In the genomic region with DNA sequence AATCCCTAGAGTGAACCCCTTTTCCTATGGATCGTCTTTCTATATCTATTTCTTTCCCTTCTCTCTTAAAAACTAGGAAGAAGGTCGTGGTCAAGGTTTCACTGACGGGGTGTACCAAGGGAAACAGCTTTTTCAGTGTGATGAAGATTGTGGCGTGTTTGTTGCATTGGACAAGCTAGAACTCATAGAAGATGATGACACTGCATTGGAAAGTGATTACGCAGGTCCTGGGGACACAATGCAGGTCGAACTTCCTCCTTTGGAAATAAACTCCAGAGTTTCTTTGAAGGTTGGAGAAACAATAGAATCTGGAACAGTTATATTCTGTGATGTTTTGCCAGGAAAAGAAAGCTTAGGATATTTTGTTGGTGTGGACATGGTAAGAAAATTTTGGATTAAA, we compare ENCODE assay signal across 21 cellular contexts. TPM values are rescaled to one million over a fixed set of nuclear protein-coding genes. Genes with fewer than 3 reads are reported as not detected.
A peak's percentile ranks its signal among the peaks of the same experiment; 100 is the strongest.
DNase-seq lines count a peak whose midpoint lies in the region; ATAC-seq and TF ChIP-seq lines count a peak whose summit lies in the region.
"Had no signal": no experiment of that assay in that cellular context is flagged by ENCODE, and none has a peak within 500 bp of the region (broad histone marks: within the 10 kb centered on the region; RNA-seq: fewer than 3 reads in every experiment).

No MANE protein-coding gene starts in this region.

- in situ Hi-C loops in mammary epithelial cell (cut with MboI; ENCODE audit: low sequenced_read_pairs in 2 of 2) = no loop called here

- no peak overlapping the region for H3K4me3 ChIP-seq in mammary epithelial cell (replicated peaks in 1 of 3; ENCODE audit: insufficient read depth in 1 of 3, low read depth in 2 of 3, low read length in 3 of 3)
- H3K4me3 ChIP-seq: esophagus muscularis mucosa, Peyer's patch had no signal

- CTCF ChIA-PET in MCF 10A (lab: Yijun Ruan, JAX) = interaction anchor here (2.4 to 11.6 kb wide), 2 partner anchors 55 to 83 kb away, joined by 7 to 251 read pairs; no protein-coding TSS in a partner anchor
- CTCF ChIA-PET in mammary epithelial cell (lab: Charles Lee; ENCODE audit: low non-redundant PET) = no interaction called here

- intact Hi-C loops in MCF 10A (cut with micrococcal nuclease) (no loop called here), mammary epithelial cell (cut with micrococcal nuclease) (no loop called here)

- H3K79me2 ChIP-seq in mammary epithelial cell (ENCODE audit: insufficient read depth, low read length) = peaks cover 3% of the 10 kb centered on the region

- 57% methylated on average over 6 of the region's 6 CpGs for WGBS in mammary epithelial cell (ENCODE audit: low coverage, missing lambda C conversion rate)

- no peaks in the 10 kb centered on the region for H3K27me3 ChIP-seq in mammary epithelial cell (ENCODE audit: insufficient read depth, low read length)
- H3K27me3 ChIP-seq: brain microvascular endothelial cell, esophagus muscularis mucosa, Peyer's patch had no signal

- no peak for DNase-seq in T-helper 1 cell
- no peak for DNase-seq in MCF 10A (ENCODE audit: unreplicated experiment)
- DNase-seq in mammary epithelial cell = no peak
- DNase-seq in activated naive CD8-positive, alpha-beta T cell treated with anti-CD3 and anti-CD28 coated beads for 36 hours = no peak
- no peak for DNase-seq in naive thymus-derived CD8-positive, alpha-beta T cell
- DNase-seq in NCI-H2107 treated with DMSO at 0.1 percent for 48 hours (lab: John Stamatoyannopoulos, UW; ENCODE audit: unreplicated experiment) = no peak
- DNase-seq: 8988T; brain microvascular endothelial cell; Caco-2; effector CD8-positive, alpha-beta T cell; foreskin melanocyte; NCI-H1092; NCI-H187; NCI-H526 treated with DMSO at 0.1 percent for 48 hours; Peyer's patch; retina had no signal

- peak overlapping the region; percentile 56 for H3K4me3 Mint-ChIP-seq in T-helper 1 cell treated with Interleukin-12 subunit alpha and Interleukin-12 subunit beta and Interleukin-4 antibody, amounts not matched to agents 30 μg/mL and 1 μg/mL, for 36 hours
- H3K4me3 Mint-ChIP-seq in MCF 10A (ENCODE audit: unreplicated experiment) = no peak overlapping the region
- H3K4me3 Mint-ChIP-seq in activated naive CD8-positive, alpha-beta T cell treated with anti-CD3 and anti-CD28 coated beads for 36 hours = no peak overlapping the region
- peak overlapping the region in 7 of 10 donors; percentile 35 to 61 (median 47) for H3K4me3 Mint-ChIP-seq in naive thymus-derived CD8-positive, alpha-beta T cell
- H3K4me3 Mint-ChIP-seq: stimulated activated effector memory CD8-positive, alpha-beta T cell treated with anti-CD3 and anti-CD28 coated beads, Interleukin-12 subunit alpha, Interleukin-12 subunit beta, amount 100 ng/mL, for 72 hours had no signal

- no peaks in the 10 kb centered on the region for H3K9me3 ChIP-seq in mammary epithelial cell (replicated peaks; ENCODE audit: insufficient read depth, low read length)
- H3K9me3 ChIP-seq: Caco-2, esophagus muscularis mucosa, Peyer's patch had no signal

- no peak overlapping the region for H3K9ac ChIP-seq in mammary epithelial cell (ENCODE audit: insufficient read depth, low read length)

- TF ChIP-seq CTCF in MCF 10A (IDR thresholded peaks at IDR 0.05; ENCODE audit: unreplicated experiment) = no peak
- no peak for TF ChIP-seq CTCF in mammary epithelial cell (conservative IDR thresholded peaks at IDR 0.05 in 1 of 2, IDR thresholded peaks at IDR 0.05 in 1 of 2; ENCODE audit: extremely low read depth in 1 of 2, insufficient read depth in 1 of 2, low read depth in 1 of 2, low read length in 2 of 2)

- no peak overlapping the region for H2AFZ ChIP-seq in mammary epithelial cell (ENCODE audit: low read depth, low read length)

- peaks cover 47% of the 10 kb centered on the region for H3K4me1 Mint-ChIP-seq in T-helper 1 cell treated with Interleukin-12 subunit alpha and Interleukin-12 subunit beta and Interleukin-4 antibody, amounts not matched to agents 30 μg/mL and 1 μg/mL, for 36 hours (ENCODE audit: low read depth)
- H3K4me1 Mint-ChIP-seq in MCF 10A (ENCODE audit: insufficient read depth, unreplicated experiment) = no peaks in the 10 kb centered on the region
- H3K4me1 Mint-ChIP-seq in activated naive CD8-positive, alpha-beta T cell treated with anti-CD3 and anti-CD28 coated beads for 36 hours = peaks cover 52% of the 10 kb centered on the region
- H3K4me1 Mint-ChIP-seq in naive thymus-derived CD8-positive, alpha-beta T cell = peaks cover 30 to 83% (median 67%) of the 10 kb centered on the region in 4 donors

- no peaks in the 10 kb centered on the region for H3K4me1 ChIP-seq in mammary epithelial cell (ENCODE audit: insufficient read depth, low read length)
- H3K4me1 ChIP-seq: Caco-2 had no signal

- dilution Hi-C loops in mammary epithelial cell (cut with HindIII; ENCODE audit: low sequenced_read_pairs) = no loop called here

- POLR2A ChIA-PET in MCF 10A (lab: Yijun Ruan, JAX) = interaction anchor here (1.0 to 1.1 kb wide), 2 partner anchors 9 to 10 kb away, joined by 4 to 5 read pairs; a partner anchor contains a TSS
- POLR2A ChIA-PET in naive thymus-derived CD8-positive, alpha-beta T cell (lab: Charles Lee) = no interaction called here

- BruUV-seq in MCF 10A (replicated peaks; lab: Mats Ljungman, UMichigan) (no TSS peak), mammary epithelial cell (replicated peaks; lab: Mats Ljungman, UMichigan) (no TSS peak)

- no peak overlapping the region for H3K4me2 ChIP-seq in mammary epithelial cell (ENCODE audit: insufficient read depth, low read depth, low read length)

- no peaks in the 10 kb centered on the region for H4K20me1 ChIP-seq in mammary epithelial cell (ENCODE audit: insufficient read depth, low read length)

- H3K36me3 Mint-ChIP-seq in T-helper 1 cell treated with Interleukin-12 subunit alpha and Interleukin-12 subunit beta and Interleukin-4 antibody, amounts not matched to agents 30 μg/mL and 1 μg/mL, for 36 hours (ENCODE audit: low read depth) = peaks cover 51% of the 10 kb centered on the region
- H3K36me3 Mint-ChIP-seq in MCF 10A (ENCODE audit: insufficient read depth, unreplicated experiment) = peaks cover 50% of the 10 kb centered on the region
- peaks cover 36% of the 10 kb centered on the region for H3K36me3 Mint-ChIP-seq in activated naive CD8-positive, alpha-beta T cell treated with anti-CD3 and anti-CD28 coated beads for 36 hours
- H3K36me3 Mint-ChIP-seq in naive thymus-derived CD8-positive, alpha-beta T cell = peaks cover 17 to 76% (median 20%) of the 10 kb centered on the region in 3 donors

- H3K9me3 Mint-ChIP-seq in T-helper 1 cell treated with Interleukin-12 subunit alpha and Interleukin-12 subunit beta and Interleukin-4 antibody, amounts not matched to agents 30 μg/mL and 1 μg/mL, for 36 hours = no peaks in the 10 kb centered on the region
- no peaks in the 10 kb centered on the region for H3K9me3 Mint-ChIP-seq in MCF 10A (ENCODE audit: unreplicated experiment)
- H3K9me3 Mint-ChIP-seq in activated naive CD8-positive, alpha-beta T cell treated with anti-CD3 and anti-CD28 coated beads for 36 hours = no peaks in the 10 kb centered on the region
- no peaks in the 10 kb centered on the region for H3K9me3 Mint-ChIP-seq in naive thymus-derived CD8-positive, alpha-beta T cell
- H3K9me3 Mint-ChIP-seq: stimulated activated effector memory CD8-positive, alpha-beta T cell treated with anti-CD3 and anti-CD28 coated beads, Interleukin-12 subunit alpha, Interleukin-12 subunit beta, amount 100 ng/mL, for 72 hours had no signal

- no peak for ATAC-seq in naive thymus-derived CD8-positive, alpha-beta T cell
- no peak for ATAC-seq in GM18868 (IDR thresholded peaks at IDR 0.05; ENCODE audit: unreplicated experiment)
- ATAC-seq: stimulated activated effector memory CD8-positive, alpha-beta T cell treated with anti-CD3 and anti-CD28 coated beads, Interleukin-12 subunit alpha, Interleukin-12 subunit beta, amount 100 ng/mL, for 72 hours had no signal

- no peaks in the 10 kb centered on the region for H3K36me3 ChIP-seq in mammary epithelial cell (ENCODE audit: insufficient read depth, low read length)

- H3K27ac ChIP-seq in mammary epithelial cell (ENCODE audit: insufficient read depth, low read depth, low read length) = no peak overlapping the region
- H3K27ac ChIP-seq: brain microvascular endothelial cell, esophagus muscularis mucosa, Peyer's patch had no signal

- H3K27me3 Mint-ChIP-seq in T-helper 1 cell treated with Interleukin-12 subunit alpha and Interleukin-12 subunit beta and Interleukin-4 antibody, amounts not matched to agents 30 μg/mL and 1 μg/mL, for 36 hours (ENCODE audit: low read depth) = no peaks in the 10 kb centered on the region
- no peaks in the 10 kb centered on the region for H3K27me3 Mint-ChIP-seq in MCF 10A (ENCODE audit: insufficient read depth, unreplicated experiment)
- H3K27me3 Mint-ChIP-seq in activated naive CD8-positive, alpha-beta T cell treated with anti-CD3 and anti-CD28 coated beads for 36 hours = no peaks in the 10 kb centered on the region
- no peaks in the 10 kb centered on the region for H3K27me3 Mint-ChIP-seq in naive thymus-derived CD8-positive, alpha-beta T cell

- no peak overlapping the region for H3K27ac Mint-ChIP-seq in T-helper 1 cell treated with Interleukin-12 subunit alpha and Interleukin-12 subunit beta and Interleukin-4 antibody, amounts not matched to agents 30 μg/mL and 1 μg/mL, for 36 hours
- peak overlapping the region; percentile 27 for H3K27ac Mint-ChIP-seq in MCF 10A (ENCODE audit: low read depth, unreplicated experiment)
- H3K27ac Mint-ChIP-seq in activated naive CD8-positive, alpha-beta T cell treated with anti-CD3 and anti-CD28 coated beads for 36 hours = peak overlapping the region; percentile 19
- peak overlapping the region in 3 of 10 donors; percentile 36 to 75 (median 37) for H3K27ac Mint-ChIP-seq in naive thymus-derived CD8-positive, alpha-beta T cell
- H3K27ac Mint-ChIP-seq: stimulated activated effector memory CD8-positive, alpha-beta T cell treated with anti-CD3 and anti-CD28 coated beads, Interleukin-12 subunit alpha, Interleukin-12 subunit beta, amount 100 ng/mL, for 72 hours had no signal

RNA-seq across cellular contexts. Expression of a gene that starts 9.6 kb away (rescaled TPM):
- 53.7 and 69.1 TPM in 2 replicates for total RNA-seq in MCF 10A (2022)
- total RNA-seq in mammary epithelial cell = 10 to 100 TPM; 39.3 to 52.3 TPM
- polyA plus RNA-seq in mammary epithelial cell = 8.2 TPM
- polyA minus RNA-seq in mammary epithelial cell = 31.0 TPM
- 10 to 100 TPM; 94.3 to 97.9 TPM for total RNA-seq in activated naive CD8-positive, alpha-beta T cell treated with anti-CD3 and anti-CD28 coated beads for 36 hours
- total RNA-seq in naive thymus-derived CD8-positive, alpha-beta T cell = 100 to 1,000 TPM; 195 to 203 TPM
- 100 to 1,000 TPM; 106 to 131 (median 107) TPM for polyA plus RNA-seq in naive thymus-derived CD8-positive, alpha-beta T cell

RNA-seq across cellular contexts. Expression of a gene that starts 58.1 kb away (rescaled TPM):
- total RNA-seq in MCF 10A (2022) (1.7 and 4.2 TPM in 2 replicates), mammary epithelial cell (under 1 TPM; 0.17 to 0.66 TPM)
- polyA plus RNA-seq in mammary epithelial cell = 0.28 TPM
- polyA minus RNA-seq in mammary epithelial cell = 2.1 TPM
- 1 to 10 TPM in 1 of 2 experiments, under 1 TPM in 1; 0.78 to 1.2 TPM for total RNA-seq in activated naive CD8-positive, alpha-beta T cell treated with anti-CD3 and anti-CD28 coated beads for 36 hours
- under 1 TPM; 0.08 to 0.49 TPM for total RNA-seq in naive thymus-derived CD8-positive, alpha-beta T cell
- polyA plus RNA-seq in naive thymus-derived CD8-positive, alpha-beta T cell = under 1 TPM in 2 of 3 donors, not detected in 1; 0.33 to 0.51 TPM
- total RNA-seq: osteocyte had no signal

Comparison
In these comparisons a context has a peak if more than half of its experiments do, and no peak if none do; other contexts are left out.
1. H3K4me3 Mint-ChIP-seq: peak in T-helper 1 cell treated with Interleukin-12 subunit alpha and Interleukin-12 subunit beta and Interleukin-4 antibody, amounts not matched to agents 30 μg/mL and 1 μg/mL, for 36 hours (single experiment) and naive thymus-derived CD8-positive, alpha-beta T cell (7 of 10); none in MCF 10A (single experiment) and activated naive CD8-positive, alpha-beta T cell treated with anti-CD3 and anti-CD28 coated beads for 36 hours (single experiment).